Comparison of ENCODE assay signal across 11 cellular contexts in the genomic region with DNA sequence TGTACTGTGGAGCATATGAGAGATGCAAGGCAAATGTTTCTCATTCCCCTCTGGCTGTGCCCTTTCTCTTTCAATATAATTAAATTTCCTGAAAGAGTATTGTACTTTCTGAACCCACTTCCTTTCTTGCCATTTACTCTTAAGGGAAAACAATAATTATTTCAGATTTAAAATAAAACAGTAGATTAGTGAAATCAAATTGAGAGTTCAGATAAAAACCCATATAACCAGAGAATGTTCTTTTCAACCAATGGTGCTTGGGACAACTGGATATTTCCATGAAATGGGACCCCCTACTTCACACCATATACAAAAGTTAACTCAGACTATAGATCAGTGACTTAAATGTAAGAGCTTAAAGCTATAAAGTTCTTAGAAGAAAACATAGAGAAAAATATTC.
"Had no signal": no experiment of that assay in that cellular context is flagged by ENCODE, and none has a peak within 500 bp of the region (broad histone marks: within the 10 kb centered on the region; RNA-seq: fewer than 3 reads in every experiment).

No MANE protein-coding gene starts in this region.

- H3K4me1 ChIP-seq: HAP-1 had no signal

- H3K4me3 Mint-ChIP-seq: GM23338, H9, HFFc6 had no signal

- H3K27ac Mint-ChIP-seq: GM23338, H9, HFFc6 had no signal

- H3K27ac ChIP-seq: GM23248 had no signal

- H3K4me3 ChIP-seq: GM23248, GM23338, HAP-1 had no signal

- H3K4me1 Mint-ChIP-seq: GM23338 had no signal

- H3K9me3 ChIP-seq: HAP-1 had no signal

- H3K9ac ChIP-seq: GM23248 had no signal

- H3K9me3 Mint-ChIP-seq: H9, HFFc6 had no signal

- DNase-seq: GM23248, GOT3, H7, H9, HCEC 1CT, HFFc6 had no signal

- FAIRE-seq: H1, H54 had no signal

- H2AFZ ChIP-seq: GM23248, GM23338 had no signal

- H3K4me2 ChIP-seq: GM23338 had no signal

- ATAC-seq: GM23338, HCT116 had no signal
